1 cellular context compared by ENCODE assay signal in the genomic region with DNA sequence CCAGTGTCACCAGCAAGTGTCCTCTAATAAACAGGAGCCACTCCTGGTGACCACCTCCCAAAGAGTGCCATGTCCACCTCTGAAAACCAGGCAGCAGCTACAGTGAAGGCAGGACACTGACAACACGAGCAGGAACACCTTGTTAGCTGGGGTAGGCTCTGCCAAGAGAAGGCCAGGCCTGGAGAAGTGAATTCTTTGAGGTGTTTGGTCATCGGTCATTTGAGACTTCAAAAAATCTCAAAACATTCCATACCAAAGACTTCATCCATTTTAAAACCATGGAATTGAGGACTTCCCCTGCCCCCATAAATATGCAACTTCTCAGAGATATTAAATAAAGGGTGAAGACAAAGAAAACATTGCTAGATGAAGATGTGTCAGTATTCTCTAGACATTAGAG.
TF ChIP-seq lines count a peak whose summit lies in the region.

No MANE protein-coding gene starts in this region.

TF ChIP-seq in IMR-90, 13 proteins besides CTCF, POLR2A, EP300 and RAD21:
- TF ChIP-seq MAZ (IDR thresholded peaks at IDR 0.05; ENCODE audit: borderline replicate concordance, low read depth, low read length) (no peak), RFX5 (IDR thresholded peaks at IDR 0.05; ENCODE audit: low read depth, low read length) (no peak), CHD1 (IDR thresholded peaks at IDR 0.05; ENCODE audit: low read depth, low read length) (no peak), BHLHE40 (IDR thresholded peaks at IDR 0.05; ENCODE audit: low read depth, low read length) (no peak), SMC3 (IDR thresholded peaks at IDR 0.05; ENCODE audit: low read depth, low read length) (no peak), MXI1 (IDR thresholded peaks at IDR 0.05; ENCODE audit: borderline replicate concordance, low read depth, low read length) (no peak), CEBPB (IDR thresholded peaks at IDR 0.05; ENCODE audit: low read depth, low read length) (no peak), MAFK (IDR thresholded peaks at IDR 0.05; ENCODE audit: low read depth, low read length) (no peak), FOS (IDR thresholded peaks at IDR 0.05; ENCODE audit: low read depth, low read length) (no peak), RCOR1 (IDR thresholded peaks at IDR 0.05; ENCODE audit: insufficient replicate concordance, low read length) (no peak), NFE2L2 (IDR thresholded peaks at IDR 0.05; ENCODE audit: low read depth, low read length) (no peak)
- TF ChIP-seq, protein P1, sequence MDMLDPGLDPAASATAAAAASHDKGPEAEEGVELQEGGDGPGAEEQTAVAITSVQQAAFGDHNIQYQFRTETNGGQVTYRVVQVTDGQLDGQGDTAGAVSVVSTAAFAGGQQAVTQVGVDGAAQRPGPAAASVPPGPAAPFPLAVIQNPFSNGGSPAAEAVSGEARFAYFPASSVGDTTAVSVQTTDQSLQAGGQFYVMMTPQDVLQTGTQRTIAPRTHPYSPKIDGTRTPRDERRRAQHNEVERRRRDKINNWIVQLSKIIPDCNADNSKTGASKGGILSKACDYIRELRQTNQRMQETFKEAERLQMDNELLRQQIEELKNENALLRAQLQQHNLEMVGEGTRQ (IDR thresholded peaks at IDR 0.05; ENCODE audit: low read depth, low read length), result no peak
- TF ChIP-seq, protein P2, sequence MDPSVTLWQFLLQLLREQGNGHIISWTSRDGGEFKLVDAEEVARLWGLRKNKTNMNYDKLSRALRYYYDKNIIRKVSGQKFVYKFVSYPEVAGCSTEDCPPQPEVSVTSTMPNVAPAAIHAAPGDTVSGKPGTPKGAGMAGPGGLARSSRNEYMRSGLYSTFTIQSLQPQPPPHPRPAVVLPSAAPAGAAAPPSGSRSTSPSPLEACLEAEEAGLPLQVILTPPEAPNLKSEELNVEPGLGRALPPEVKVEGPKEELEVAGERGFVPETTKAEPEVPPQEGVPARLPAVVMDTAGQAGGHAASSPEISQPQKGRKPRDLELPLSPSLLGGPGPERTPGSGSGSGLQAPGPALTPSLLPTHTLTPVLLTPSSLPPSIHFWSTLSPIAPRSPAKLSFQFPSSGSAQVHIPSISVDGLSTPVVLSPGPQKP (IDR thresholded peaks at IDR 0.05; ENCODE audit: borderline replicate concordance, low read depth, low read length), result no peak
